ENCODE assay signal across 30 cellular contexts in the genomic region with DNA sequence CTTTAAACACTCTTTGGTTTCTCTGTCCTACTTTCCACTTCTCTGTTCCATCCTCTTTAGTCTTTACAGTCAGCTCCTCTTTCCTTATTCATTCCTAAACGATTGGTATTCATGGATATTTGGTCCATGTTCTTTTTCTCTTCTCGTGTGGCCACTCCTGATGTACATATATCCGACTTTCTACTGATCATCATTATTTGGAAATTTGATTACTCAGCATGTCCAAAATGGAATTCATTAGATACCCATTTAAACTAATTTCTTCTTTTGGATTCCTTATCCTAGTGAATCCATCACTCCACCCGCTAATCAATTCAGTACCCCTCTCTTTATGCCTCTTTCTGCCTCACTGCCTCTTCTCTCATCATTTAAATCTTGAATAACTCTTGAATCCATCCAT. TPM values are rescaled to one million over a fixed set of nuclear protein-coding genes. Genes with fewer than 3 reads are reported as not detected.
"Had no signal": no experiment of that assay in that cellular context is flagged by ENCODE, and none has a peak within 500 bp of the region (broad histone marks: within the 10 kb centered on the region; RNA-seq: fewer than 3 reads in every experiment).

No MANE protein-coding gene starts in this region.

- H3K4me3 Mint-ChIP-seq: natural killer cell; nephron; neural progenitor cell; stimulated activated effector memory CD8-positive, alpha-beta T cell treated with anti-CD3 and anti-CD28 coated beads, Interleukin-12 subunit alpha, Interleukin-12 subunit beta, amount 100 ng/mL, for 72 hours; stimulated activated naive B cell treated with anti-CD40 and anti-IgM and Interleukin-4, amounts not matched to agents 10 μg/mL and 1 μg/mL and 100 μg/mL, for 72 hours; stimulated activated naive CD8-positive, alpha-beta T cell treated with anti-CD3 and anti-CD28 coated beads, Interleukin-15, Interleukin-2, amounts not matched to agents 100 ng/mL and 50 ng/mL, for 24 hours had no signal

- H3K4me3 ChIP-seq: neural progenitor cell, ovary, psoas muscle, skin epidermis, stomach, thoracic aorta, thyroid gland, tibial nerve, upper lobe of left lung, vagina had no signal

- H3K4me1 ChIP-seq: neural progenitor cell, parathyroid adenoma, psoas muscle, stomach, thyroid gland, tibial nerve, upper lobe of left lung, vagina had no signal

- H3K27ac ChIP-seq: neural progenitor cell, ovary, parathyroid adenoma, psoas muscle, skin epidermis, stomach, thoracic aorta, thyroid gland, tibial nerve, upper lobe of left lung, vagina had no signal

- H3K9ac ChIP-seq: neural progenitor cell, parathyroid adenoma had no signal

- H3K4me1 Mint-ChIP-seq: natural killer cell; nephron; neural progenitor cell; stimulated activated effector memory CD8-positive, alpha-beta T cell treated with anti-CD3 and anti-CD28 coated beads, Interleukin-12 subunit alpha, Interleukin-12 subunit beta, amount 100 ng/mL, for 72 hours had no signal

- H3K9me3 ChIP-seq: ovary, psoas muscle, stomach, thoracic aorta, thyroid gland, tibial nerve, upper lobe of left lung, vagina had no signal

- H3K27me3 Mint-ChIP-seq: stimulated activated naive B cell treated with anti-CD40 and anti-IgM and Interleukin-4, amounts not matched to agents 10 μg/mL and 1 μg/mL and 100 μg/mL, for 72 hours had no signal

- H3K27ac Mint-ChIP-seq: natural killer cell; nephron; neural progenitor cell; progenitor cell of endocrine pancreas; stimulated activated effector memory CD8-positive, alpha-beta T cell treated with anti-CD3 and anti-CD28 coated beads, Interleukin-12 subunit alpha, Interleukin-12 subunit beta, amount 100 ng/mL, for 72 hours; stimulated activated naive B cell treated with anti-CD40 and anti-IgM and Interleukin-4, amounts not matched to agents 10 μg/mL and 1 μg/mL and 100 μg/mL, for 72 hours; stimulated activated naive CD8-positive, alpha-beta T cell treated with anti-CD3 and anti-CD28 coated beads, Interleukin-15, Interleukin-2, amounts not matched to agents 100 ng/mL and 50 ng/mL, for 24 hours had no signal

- ATAC-seq: natural killer cell; psoas muscle; right cardiac atrium; sciatic nerve; stimulated activated effector memory CD8-positive, alpha-beta T cell treated with anti-CD3 and anti-CD28 coated beads, Interleukin-12 subunit alpha, Interleukin-12 subunit beta, amount 100 ng/mL, for 72 hours had no signal

- H3K36me3 Mint-ChIP-seq: natural killer cell; neural progenitor cell; stimulated activated effector memory CD8-positive, alpha-beta T cell treated with anti-CD3 and anti-CD28 coated beads, Interleukin-12 subunit alpha, Interleukin-12 subunit beta, amount 100 ng/mL, for 72 hours; stimulated activated naive B cell treated with anti-CD40 and anti-IgM and Interleukin-4, amounts not matched to agents 10 μg/mL and 1 μg/mL and 100 μg/mL, for 72 hours had no signal

- H3K27me3 ChIP-seq: neural progenitor cell, ovary, stomach, thyroid gland, tibial nerve, upper lobe of left lung, vagina had no signal

- H3K36me3 ChIP-seq: neural progenitor cell, ovary, stomach, thoracic aorta, thyroid gland, tibial nerve, upper lobe of left lung, vagina had no signal

- FAIRE-seq: urothelium cell line had no signal

- H3K9me3 Mint-ChIP-seq: natural killer cell; nephron; neural progenitor cell; stimulated activated effector memory CD8-positive, alpha-beta T cell treated with anti-CD3 and anti-CD28 coated beads, Interleukin-12 subunit alpha, Interleukin-12 subunit beta, amount 100 ng/mL, for 72 hours; stimulated activated naive B cell treated with anti-CD40 and anti-IgM and Interleukin-4, amounts not matched to agents 10 μg/mL and 1 μg/mL and 100 μg/mL, for 72 hours; stimulated activated naive CD8-positive, alpha-beta T cell treated with anti-CD3 and anti-CD28 coated beads, Interleukin-15, Interleukin-2, amounts not matched to agents 100 ng/mL and 50 ng/mL, for 24 hours had no signal

- H2AFZ ChIP-seq: neural progenitor cell, parathyroid adenoma had no signal

- DNase-seq: natural killer cell; occipital lobe; ovary; posterior cingulate gyrus; psoas muscle; right cardiac atrium; stimulated activated CD4-positive, alpha-beta T cell treated with anti-CD3 and anti-CD28 coated beads, Interleukin-15, amount 100 ng/mL, for 24 hours; stimulated activated CD4-positive, alpha-beta T cell treated with anti-CD3 and anti-CD28 coated beads, Interleukin-2, amount 100 ng/mL, for 24 hours; stimulated activated CD4-positive, alpha-beta T cell treated with anti-CD3 and anti-CD28 coated beads, Interleukin-2, amount 100 ng/mL, for 48 hours; stimulated activated CD4-positive, alpha-beta T cell treated with anti-CD3 and anti-CD28 coated beads, Interleukin-4, amount 100 ng/mL, for 24 hours; stimulated activated naive B cell treated with anti-CD40 and anti-IgM and Interleukin-4, amounts not matched to agents 10 μg/mL and 1 μg/mL and 100 μg/mL, for 72 hours; stimulated activated naive CD4-positive, alpha-beta T cell treated with Interleukin-2 at 50 U/mL for 16 hours; stomach; thyroid gland; trophoblast cell; upper lobe of left lung had no signal

- H3K4me2 ChIP-seq: neural progenitor cell had no signal

RNA-seq across cellular contexts. Expression of gene TNFSF18, which starts 43.8 kb away (rescaled TPM):
- total RNA-seq: progenitor cell of endocrine pancreas, right cardiac atrium, stomach, thyroid gland, tibial nerve, ureter, vagina had no signal
- polyA plus RNA-seq: neural cell, ovary, right cardiac atrium had no signal
